Comparison of ENCODE assay signal across 8 cellular contexts in the genomic region with DNA sequence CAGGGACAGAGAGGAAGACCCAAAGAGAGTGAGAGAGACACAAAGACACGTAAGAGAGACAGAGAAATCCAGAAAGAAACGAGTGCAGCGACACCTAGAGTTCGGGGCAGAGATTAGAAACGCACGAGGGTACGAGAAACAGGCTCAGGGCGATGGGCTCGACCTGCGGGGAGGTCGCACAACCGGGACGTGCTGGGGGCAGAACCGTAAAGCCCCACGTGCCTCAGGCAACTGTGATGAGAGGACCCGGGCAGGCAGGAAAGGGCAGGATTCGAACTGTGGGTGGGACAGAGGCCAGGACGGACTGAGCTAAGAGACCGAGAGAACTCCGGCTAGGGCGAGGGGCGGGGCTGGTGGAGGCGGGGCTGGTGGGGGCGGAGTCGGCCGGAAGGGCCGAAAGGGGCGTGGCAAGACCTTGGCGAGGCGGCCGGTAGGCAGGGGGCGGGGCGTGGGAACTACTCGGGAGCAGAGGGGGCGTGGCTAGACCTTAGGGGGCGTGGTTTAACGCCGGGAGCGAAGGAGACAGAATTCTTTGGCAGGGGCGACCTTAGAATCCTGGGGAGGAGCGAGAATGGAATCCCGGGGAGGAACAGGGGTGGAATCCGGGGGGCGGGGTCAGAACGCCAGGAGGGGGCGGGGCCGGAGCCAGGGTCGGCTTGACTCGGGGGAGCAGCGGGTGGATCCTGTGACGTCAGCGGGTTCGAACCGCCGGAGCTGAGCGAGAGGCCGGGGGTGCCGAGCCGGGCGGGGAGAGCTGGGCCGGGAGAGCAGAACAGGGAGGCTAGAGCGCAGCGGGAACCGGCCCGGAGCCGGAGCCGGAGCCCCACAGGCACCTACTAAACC. TPM values are rescaled to one million over a fixed set of nuclear protein-coding genes. Genes with fewer than 3 reads are reported as not detected.
DNase-seq lines count a peak whose midpoint lies in the region.

NECTIN2 (plus strand) TSS at position 686 of the 843 bp plus-strand sequence. CDS start 229 bp downstream, outside the sequence.

- DNase-seq in Daoy (ENCODE audit: low read depth) (peak; percentile 99), HuH-7.5 (ENCODE audit: low spot score) (peak; percentile 97), OCI-M1 (lab: John Stamatoyannopoulos, UW) (peak; percentile 100), activated T-cell treated with anti-CD3 and anti-CD28 coated beads for 24 hours (ENCODE audit: low read depth) (peak; percentile 78), epidermal melanocyte (ENCODE audit: insufficient read length, low spot score) (peak; percentile 98), middle frontal gyrus (ENCODE audit: extremely low spot score, low spot score) (peak; percentile 27), cerebellar nuclear complex (lab: John Stamatoyannopoulos, UW) (no peak)
- peak; percentile 37 to 46 for DNase-seq in stimulated activated CD8-positive, alpha-beta memory T cell treated with anti-CD3 and anti-CD28 coated beads, Interleukin-15, amount 100 ng/mL, for 4 hours (ENCODE audit: low read depth in 2 of 2)

RNA-seq across cellular contexts. Expression of gene NECTIN2, which starts in this region (rescaled TPM):
- total RNA-seq in Daoy (2014; rRNA removed; shearing (Covaris generic)), result 66.4 and 73.7 TPM in 2 replicates

Comparison
In these comparisons a context has a peak if more than half of its experiments do, and no peak if none do; other contexts are left out.
1. DNase-seq: peak in Daoy (single experiment), HuH-7.5 (single experiment), OCI-M1 (single experiment), activated T-cell treated with anti-CD3 and anti-CD28 coated beads for 24 hours (single experiment), epidermal melanocyte (single experiment), middle frontal gyrus (single experiment) and stimulated activated CD8-positive, alpha-beta memory T cell treated with anti-CD3 and anti-CD28 coated beads, Interleukin-15, amount 100 ng/mL, for 4 hours (2 of 2); none in cerebellar nuclear complex (0 of 2).